ENCODE assay signal across 19 cellular contexts in genomic region chr11:97794876-97795275, GRCh38.
A peak's percentile ranks its signal among the peaks of the same experiment; 100 is the strongest.
DNase-seq lines count a peak whose midpoint lies in the region; ATAC-seq and TF ChIP-seq lines count a peak whose summit lies in the region.
"Had no signal": no experiment of that assay in that cellular context is flagged by ENCODE, and none has a peak within 500 bp of the region (broad histone marks: within the 10 kb centered on the region; RNA-seq: fewer than 3 reads in every experiment).

No MANE protein-coding gene starts in this region.

- no peak overlapping the region for H4K8ac ChIP-seq in mesendoderm (ENCODE audit: low read depth, low read length)

- TF ChIP-seq CTCF in brain microvascular endothelial cell (IDR thresholded peaks at IDR 0.05; ENCODE audit: low read depth, low read length, missing control alignments) (no peak), fibroblast of villous mesenchyme (IDR thresholded peaks at IDR 0.05; ENCODE audit: insufficient read depth, low read depth, low read length) (no peak)

- H3K4me1 ChIP-seq in mesendoderm (ENCODE audit: control insufficient read depth, low read depth, low read length): no peaks in the 10 kb centered on the region
- H3K4me1 ChIP-seq: BLaER1, Caco-2 had no signal

- H2BK5ac ChIP-seq in mesendoderm (ENCODE audit: low read length): no peak overlapping the region

- H3K4ac ChIP-seq in mesendoderm (ENCODE audit: low read depth, low read length): no peak overlapping the region

- DNase-seq in NCI-H226 (peak; percentile 54), brain microvascular endothelial cell (peak; percentile 37), fibroblast of villous mesenchyme (ENCODE audit: low read depth) (peak; percentile 3), mesendoderm (peak; percentile 26), LoVo (ENCODE audit: low spot score) (no peak), anterior cingulate cortex (lab: John Stamatoyannopoulos, UW) (no peak)
- DNase-seq: CD4-positive, CD25-positive, alpha-beta regulatory T cell; CD8-positive, alpha-beta T cell; DMS153; DND-41; H9 had no signal

- H3K27ac ChIP-seq in brain microvascular endothelial cell: no peak overlapping the region
- H3K27ac ChIP-seq in mesendoderm (ENCODE audit: low read depth, low read length): no peak overlapping the region
- H3K27ac ChIP-seq: 22Rv1, BLaER1, C4-2B had no signal

- no peak for ATAC-seq in GM18868 (IDR thresholded peaks at IDR 0.05; ENCODE audit: unreplicated experiment)
- ATAC-seq in GM21390 (IDR thresholded peaks at IDR 0.05; ENCODE audit: unreplicated experiment): no peak
- ATAC-seq: CD8-positive, alpha-beta T cell; GM23338; HCT116 had no signal

- H3K23ac ChIP-seq in mesendoderm (ENCODE audit: low read length): no peak overlapping the region

- no CpG with 5 or more reads among the region's 2 CpGs for WGBS in mesendoderm (ENCODE audit: extremely low coverage, insufficient coverage, low lambda C conversion rate)

- no peak overlapping the region for H2BK15ac ChIP-seq in mesendoderm (replicated peaks; ENCODE audit: low read depth)

- no peak overlapping the region for H3K56ac ChIP-seq in mesendoderm (ENCODE audit: low read length)

- H3K9ac ChIP-seq in mesendoderm (ENCODE audit: low read length): no peak overlapping the region
- H3K9ac ChIP-seq: BLaER1 had no signal

- in situ Hi-C loops in brain microvascular endothelial cell (cut with HindIII; ENCODE audit: low pct_ligation_motif_present, low sequenced_read_pairs): no loop called here

- H3K79me1 ChIP-seq in mesendoderm (ENCODE audit: low read length): no peaks in the 10 kb centered on the region

- H3K4me2 ChIP-seq in mesendoderm (ENCODE audit: low read length): no peak overlapping the region
- H3K4me2 ChIP-seq: BLaER1, GM23338 had no signal

- H3K36me3 ChIP-seq in brain microvascular endothelial cell (replicated peaks): no peaks in the 10 kb centered on the region
- no peaks in the 10 kb centered on the region for H3K36me3 ChIP-seq in mesendoderm (ENCODE audit: control insufficient read depth, insufficient read depth, low read length)
- H3K36me3 ChIP-seq: BLaER1 had no signal

- H3K4me3 ChIP-seq in brain microvascular endothelial cell (ENCODE audit: low read depth, low read length) (no peak overlapping the region), fibroblast of villous mesenchyme (ENCODE audit: low read depth, low read length) (no peak overlapping the region), mesendoderm (ENCODE audit: low read length) (no peak overlapping the region)
- H3K4me3 ChIP-seq: BLaER1, GM23338 had no signal

- no peak overlapping the region for H3K18ac ChIP-seq in mesendoderm (ENCODE audit: low read length)

- no peak overlapping the region for H2AK5ac ChIP-seq in mesendoderm (ENCODE audit: low read length)

- H3K27me3 ChIP-seq in brain microvascular endothelial cell (replicated peaks) (no peaks in the 10 kb centered on the region), mesendoderm (ENCODE audit: insufficient read depth, low read length, poor library complexity) (no peaks in the 10 kb centered on the region)
- H3K27me3 ChIP-seq: BLaER1 had no signal

- H3K79me2 ChIP-seq in mesendoderm (ENCODE audit: control insufficient read depth, insufficient read depth, low read length): no peaks in the 10 kb centered on the region

- no peak overlapping the region for H4K5ac ChIP-seq in mesendoderm (ENCODE audit: low read length)

- H2BK120ac ChIP-seq in mesendoderm (ENCODE audit: low read depth, low read length): no peak overlapping the region

Comparison
In these comparisons a context has a peak if more than half of its experiments do, and no peak if none do; other contexts are left out.
1. DNase-seq: peak in NCI-H226 (single experiment), brain microvascular endothelial cell (single experiment), fibroblast of villous mesenchyme (single experiment) and mesendoderm (single experiment); none in LoVo (single experiment) and anterior cingulate cortex (0 of 58).